ENCODE assay signal across 1 cellular context in genomic region chr1:193951989-193952388, GRCh38.
TF ChIP-seq lines count a peak whose summit lies in the region.

No MANE protein-coding gene starts in this region.

TF ChIP-seq in GM23338, 12 proteins besides CTCF, POLR2A, EP300 and RAD21 (continued from another document):
- no peak for TF ChIP-seq ZNF462 (CRISPR knock-in tag; IDR thresholded peaks at IDR 0.05)
- TF ChIP-seq JUNB (IDR thresholded peaks at IDR 0.05; ENCODE audit: unreplicated experiment): no peak
- no peak for TF ChIP-seq REST (IDR thresholded peaks at IDR 0.05; ENCODE audit: unreplicated experiment)
- no peak for TF ChIP-seq NANOG (IDR thresholded peaks at IDR 0.05; ENCODE audit: borderline replicate concordance)
- no peak for TF ChIP-seq CREB1 (CRISPR knock-in tag; IDR thresholded peaks at IDR 0.05; ENCODE audit: low read depth)
- no peak for TF ChIP-seq STAT1 (IDR thresholded peaks at IDR 0.05; ENCODE audit: unreplicated experiment)
- no peak for TF ChIP-seq EZH2 (IDR thresholded peaks at IDR 0.05; ENCODE audit: low read depth, unreplicated experiment)
